ENCODE assay signal across 16 cellular contexts in genomic region chr14:99199854-99200653, GRCh38.
DNase-seq lines count a peak whose midpoint lies in the region; ATAC-seq, FAIRE-seq and TF ChIP-seq lines count a peak whose summit lies in the region.
"Had no signal": no experiment of that assay in that cellular context is flagged by ENCODE, and none has a peak within 500 bp of the region (broad histone marks: within the 10 kb centered on the region; RNA-seq: fewer than 3 reads in every experiment).

No MANE protein-coding gene starts in this region.

- peaks cover 0 to 8% of the 10 kb centered on the region in 2 donors for H3K4me1 ChIP-seq in neuronal stem cell (ENCODE audit: control insufficient read depth in 2 of 2, insufficient read depth in 1 of 2, low read depth in 1 of 2, low read length in 2 of 2)
- H3K4me1 ChIP-seq in right lobe of liver: no peaks in the 10 kb centered on the region

- DNase-seq in activated CD4-positive, alpha-beta T cell treated with anti-CD3 and anti-CD28 coated beads for 36 hours: no peak
- DNase-seq in activated CD4-positive, alpha-beta T cell treated with anti-CD3 and anti-CD28 coated beads, Interleukin-2, amount 50 U/mL, for 1 hour: no peak
- peak; percentile 69 for DNase-seq in NCI-H2171 treated with DMSO at 0.1 percent for 48 hours (lab: John Stamatoyannopoulos, UW)
- no peak for DNase-seq in brain microvascular endothelial cell
- DNase-seq in neuronal stem cell (ENCODE audit: low spot score): peak; percentile 12
- no peak for DNase-seq in right lobe of liver
- no peak for DNase-seq in germinal center (ENCODE audit: low spot score)
- no peak for DNase-seq in HTR-8/SVneo (ENCODE audit: insufficient read length, low spot score)
- DNase-seq: NCI-H1105 treated with DMSO at 0.1 percent for 48 hours; stimulated activated CD4-positive, alpha-beta T cell treated with anti-CD3 and anti-CD28 coated beads, Interleukin-2, amount 100 ng/mL, for 24 hours; WERI-Rb-1 had no signal

- H2AFZ ChIP-seq in neuronal stem cell (ENCODE audit: low read length): no peak overlapping the region

- POLR2A ChIA-PET in activated CD4-positive, alpha-beta T cell treated with anti-CD3 and anti-CD28 coated beads for 36 hours (lab: Charles Lee): interaction anchor here (0.6 kb wide), 1 partner anchor 69 kb away, joined by 3 read pairs; no protein-coding TSS in a partner anchor

- H3K18ac ChIP-seq in neuronal stem cell (ENCODE audit: low read length): no peak overlapping the region

- H3K9ac ChIP-seq in neuronal stem cell (ENCODE audit: low read depth, low read length, poor library complexity): no peak overlapping the region

- H3K27me3 Mint-ChIP-seq in activated CD4-positive, alpha-beta T cell treated with anti-CD3 and anti-CD28 coated beads for 36 hours: no peaks in the 10 kb centered on the region

- no peak overlapping the region for H3K4ac ChIP-seq in neuronal stem cell (ENCODE audit: low read length)

- peak overlapping the region; percentile 99 for H3K27ac Mint-ChIP-seq in activated CD4-positive, alpha-beta T cell treated with anti-CD3 and anti-CD28 coated beads for 36 hours

- H3K4me2 ChIP-seq in neuronal stem cell (ENCODE audit: insufficient read depth, low read length, poor library complexity, severe bottlenecking): no peak overlapping the region

- no peak overlapping the region for H2BK5ac ChIP-seq in neuronal stem cell (ENCODE audit: low read length)

- no peak overlapping the region for H4K8ac ChIP-seq in neuronal stem cell (ENCODE audit: low read depth, low read length)

- H3K4me3 ChIP-seq in brain microvascular endothelial cell (ENCODE audit: low read depth, low read length): no peak overlapping the region
- no peak overlapping the region for H3K4me3 ChIP-seq in neuronal stem cell (ENCODE audit: low read length in 2 of 2)
- H3K4me3 ChIP-seq in right lobe of liver: no peak overlapping the region
- H3K4me3 ChIP-seq: suprapubic skin had no signal

- WGBS in neuronal stem cell (ENCODE audit: extremely low coverage in 2 of 2, insufficient read length in 2 of 2, insufficient replicate concordance in 1 of 2), 2 donors: no CpG with 5 or more reads among the region's 16 CpGs
- 52% methylated on average over 10 of the region's 16 CpGs for WGBS in right lobe of liver (ENCODE audit: insufficient coverage, low coverage, low lambda C conversion rate, missing lambda C conversion rate)

- H2BK12ac ChIP-seq in neuronal stem cell (ENCODE audit: low read length): no peak overlapping the region

- TF ChIP-seq CTCF in brain microvascular endothelial cell (IDR thresholded peaks at IDR 0.05; ENCODE audit: low read depth, low read length, missing control alignments): peak; percentile 32
- peak in 2 of 4 donors; percentile 9 to 20 for TF ChIP-seq CTCF in right lobe of liver (IDR thresholded peaks at IDR 0.05)

- peaks cover 69% of the 10 kb centered on the region for H3K36me3 Mint-ChIP-seq in activated CD4-positive, alpha-beta T cell treated with anti-CD3 and anti-CD28 coated beads for 36 hours (ENCODE audit: low read depth)

- no peak for ATAC-seq in activated CD4-positive, alpha-beta T cell treated with anti-CD3 and anti-CD28 coated beads for 36 hours
- no peak for ATAC-seq in right lobe of liver
- ATAC-seq: esophagus mucosa had no signal

- peak overlapping the region; percentile 91 for H2BK15ac ChIP-seq in neuronal stem cell (ENCODE audit: low read length)

- no peak overlapping the region for H2BK120ac ChIP-seq in neuronal stem cell (ENCODE audit: low read depth, low read length)

- H3K4me1 Mint-ChIP-seq in activated CD4-positive, alpha-beta T cell treated with anti-CD3 and anti-CD28 coated beads for 36 hours: peaks cover 100% of the 10 kb centered on the region

- intact Hi-C loops in activated CD4-positive, alpha-beta T cell treated with anti-CD3 and anti-CD28 coated beads for 36 hours (cut with DNase I, micrococcal nuclease): loop anchor here (2.0 to 5.0 kb wide), 3 partner anchors 17 to 282 kb away; partner anchors contain the start of genes CCNK (in 1 of the 2) and SETD3 (in 1 of the 2)
- intact Hi-C loops in right lobe of liver (cut with DNase I): no loop called here

- H3K9me3 ChIP-seq in neuronal stem cell (replicated peaks in 1 of 2; ENCODE audit: control insufficient read depth in 2 of 2, insufficient read depth in 1 of 2, low read depth in 1 of 2, low read length in 2 of 2) (no peaks in the 10 kb centered on the region), right lobe of liver (no peaks in the 10 kb centered on the region)
- H3K9me3 ChIP-seq: neutrophil, suprapubic skin had no signal

- TF ChIP-seq POLR2A in right lobe of liver (IDR thresholded peaks at IDR 0.05): no peak

- no peak overlapping the region for H3K14ac ChIP-seq in neuronal stem cell (ENCODE audit: low read length)

- H3K4me3 Mint-ChIP-seq in activated CD4-positive, alpha-beta T cell treated with anti-CD3 and anti-CD28 coated beads for 36 hours: peak overlapping the region; percentile 44

- H3K27me3 ChIP-seq in brain microvascular endothelial cell (replicated peaks): no peaks in the 10 kb centered on the region
- peaks cover 0 to 17% (median 0%) of the 10 kb centered on the region in 3 experiments for H3K27me3 ChIP-seq in neuronal stem cell (ENCODE audit: control insufficient read depth in 3 of 3, insufficient read depth in 3 of 3, low read depth in 1 of 3, low read length in 3 of 3)
- H3K27me3 ChIP-seq in right lobe of liver: no peaks in the 10 kb centered on the region
- H3K27me3 ChIP-seq: suprapubic skin had no signal

- H3K79me1 ChIP-seq in neuronal stem cell (ENCODE audit: low read depth, low read length): peaks cover 3% of the 10 kb centered on the region

- H2AK5ac ChIP-seq in neuronal stem cell (ENCODE audit: low read depth, low read length): peak overlapping the region; percentile 89

- H3K9me3 Mint-ChIP-seq in activated CD4-positive, alpha-beta T cell treated with anti-CD3 and anti-CD28 coated beads for 36 hours (ENCODE audit: low read depth): no peaks in the 10 kb centered on the region

- CTCF ChIA-PET in activated CD4-positive, alpha-beta T cell treated with anti-CD3 and anti-CD28 coated beads for 36 hours (lab: Charles Lee): interaction anchor here (0.6 to 1.2 kb wide), 7 partner anchors 9 to 1057 kb away, joined by 3 to 4 read pairs (median 3); no protein-coding TSS in a partner anchor

- no peak for FAIRE-seq in HTR-8/SVneo (lab: Jason Lieb, UNC)
- FAIRE-seq: A204.1, islet of Langerhans had no signal

- H3K27ac ChIP-seq in brain microvascular endothelial cell (no peak overlapping the region), neuronal stem cell (replicated peaks; ENCODE audit: low read length) (no peak overlapping the region), right lobe of liver (no peak overlapping the region)
- H3K27ac ChIP-seq: neutrophil, suprapubic skin, WERI-Rb-1 had no signal

- no peak overlapping the region for H4K91ac ChIP-seq in neuronal stem cell (ENCODE audit: low read depth, low read length, poor library complexity)

- in situ Hi-C loops in brain microvascular endothelial cell (cut with HindIII; ENCODE audit: low pct_ligation_motif_present, low sequenced_read_pairs): no loop called here

- H3K36me3 ChIP-seq in brain microvascular endothelial cell (replicated peaks) (no peaks in the 10 kb centered on the region), neuronal stem cell (replicated peaks in 1 of 2; ENCODE audit: control insufficient read depth in 2 of 2, insufficient read depth in 2 of 2, low read length in 2 of 2) (no peaks in the 10 kb centered on the region), right lobe of liver (no peaks in the 10 kb centered on the region)
- H3K36me3 ChIP-seq: neutrophil, suprapubic skin, WERI-Rb-1 had no signal

- no peak overlapping the region for H3K23ac ChIP-seq in neuronal stem cell (ENCODE audit: low read depth, low read length, poor library complexity)

Comparison
In these comparisons a context has a peak if more than half of its experiments do, and no peak if none do; other contexts are left out.
1. DNase-seq: peak in NCI-H2171 treated with DMSO at 0.1 percent for 48 hours (single experiment) and neuronal stem cell (single experiment); none in activated CD4-positive, alpha-beta T cell treated with anti-CD3 and anti-CD28 coated beads for 36 hours (single experiment), activated CD4-positive, alpha-beta T cell treated with anti-CD3 and anti-CD28 coated beads, Interleukin-2, amount 50 U/mL, for 1 hour (single experiment), brain microvascular endothelial cell (single experiment), right lobe of liver (0 of 3), germinal center (single experiment) and HTR-8/SVneo (single experiment).
2. intact Hi-C loops: an anchor here in activated CD4-positive, alpha-beta T cell treated with anti-CD3 and anti-CD28 coated beads for 36 hours (2.0 to 5.0 kb wide); none called in right lobe of liver.